In genomic region chr11:130438401-130439159, GRCh38 we compare ENCODE assay signal across 11 cellular contexts. TPM values are rescaled to one million over a fixed set of nuclear protein-coding genes. Genes with fewer than 3 reads are reported as not detected.
DNase-seq lines count a peak whose midpoint lies in the region; FAIRE-seq and TF ChIP-seq lines count a peak whose summit lies in the region.
"Not testable (repeated sequence)": the region's sequence is repeated elsewhere in the genome, so short reads cannot be mapped to it uniquely, and the experiment has no call there.
"Had no signal": no experiment of that assay in that cellular context is flagged by ENCODE, and none has a peak within 500 bp of the region (broad histone marks: within the 10 kb centered on the region; RNA-seq: fewer than 3 reads in every experiment).

No MANE protein-coding gene starts in this region.

- peak overlapping the region; percentile 26 for H3K4me3 Mint-ChIP-seq in T-helper 1 cell treated with Interleukin-12 subunit alpha and Interleukin-12 subunit beta and Interleukin-4 antibody, amounts not matched to agents 30 μg/mL and 1 μg/mL, for 36 hours
- peak overlapping the region; percentile 7 for H3K4me3 Mint-ChIP-seq in activated CD4-positive, alpha-beta T cell treated with anti-CD3 and anti-CD28 coated beads, Interleukin-2, amount 10 ng/mL, durations not matched to agents 7 days and 5 days
- not testable (repeated sequence) for H3K4me3 Mint-ChIP-seq in activated T-helper 2 cell treated with anti-CD3 and anti-CD28 coated beads, Interferon-gamma antibody, Interleukin-2, Interleukin-4, amounts not matched to agents 10 μg/mL and 5 μg/mL and 100 μg/mL, durations not matched to agents 14 hours and 24 hours and 36 hours (ENCODE audit: low read depth)
- H3K4me3 Mint-ChIP-seq in stimulated activated naive CD8-positive, alpha-beta T cell treated with anti-CD3 and anti-CD28 coated beads, Interleukin-15, Interleukin-2, amounts not matched to agents 100 ng/mL and 50 ng/mL, for 24 hours, result peak overlapping the region; percentile 30

- H3K27ac ChIP-seq in BLaER1 treated with 17β-estradiol and CSF1 and Interleukin-3, amounts not matched to agents 10 nM and 100 nM, result peak overlapping the region in 3 of 11 experiments; percentile 27 to 49 (median 40); a peak in 4 of 22 replicates
- H3K27ac ChIP-seq in mammary epithelial cell (ENCODE audit: insufficient read depth, low read depth, low read length); keratinocyte (ENCODE audit: control insufficient read depth, insufficient read depth, low read length): not testable (repeated sequence)

- 74% methylated on average over 6 of the region's 10 CpGs for WGBS in mammary epithelial cell (ENCODE audit: low coverage, missing lambda C conversion rate)

- peak; percentile 94 for DNase-seq in Kasumi-1 (lab: John Stamatoyannopoulos, UW)
- DNase-seq in activated CD4-positive, alpha-beta T cell treated with anti-CD3 and anti-CD28 coated beads, Interleukin-2, amount 10 ng/mL, durations not matched to agents 7 days and 5 days; activated T-helper 2 cell treated with anti-CD3 and anti-CD28 coated beads, Interferon-gamma antibody, Interleukin-2, Interleukin-4, amounts not matched to agents 10 μg/mL and 5 μg/mL and 100 μg/mL, durations not matched to agents 14 hours and 24 hours and 36 hours (ENCODE audit: low spot score); mammary epithelial cell; keratinocyte (ENCODE audit: low read depth, low spot score): not testable (repeated sequence)

- H3K27me3 ChIP-seq in BLaER1 treated with 17β-estradiol and CSF1 and Interleukin-3, amounts not matched to agents 10 nM and 100 nM; mammary epithelial cell (ENCODE audit: insufficient read depth, low read length); keratinocyte (ENCODE audit: control insufficient read depth, extremely low read depth, insufficient read depth, low read length): not testable (repeated sequence)

- not testable (repeated sequence) for H3K36me3 Mint-ChIP-seq in T-helper 1 cell treated with Interleukin-12 subunit alpha and Interleukin-12 subunit beta and Interleukin-4 antibody, amounts not matched to agents 30 μg/mL and 1 μg/mL, for 36 hours (ENCODE audit: low read depth); activated CD4-positive, alpha-beta T cell treated with anti-CD3 and anti-CD28 coated beads, Interleukin-2, amount 10 ng/mL, durations not matched to agents 7 days and 5 days (ENCODE audit: low read depth); activated T-helper 2 cell treated with anti-CD3 and anti-CD28 coated beads, Interferon-gamma antibody, Interleukin-2, Interleukin-4, amounts not matched to agents 10 μg/mL and 5 μg/mL and 100 μg/mL, durations not matched to agents 14 hours and 24 hours and 36 hours (ENCODE audit: low read depth); stimulated activated naive CD8-positive, alpha-beta T cell treated with anti-CD3 and anti-CD28 coated beads, Interleukin-15, Interleukin-2, amounts not matched to agents 100 ng/mL and 50 ng/mL, for 24 hours (ENCODE audit: low read depth)

- not testable (repeated sequence) for H3K4me3 ChIP-seq in BLaER1 treated with 17β-estradiol and CSF1 and Interleukin-3, amounts not matched to agents 10 nM and 100 nM; mammary epithelial cell (replicated peaks in 1 of 3; ENCODE audit: insufficient read depth in 1 of 3, low read depth in 2 of 3, low read length in 3 of 3); keratinocyte (ENCODE audit: control insufficient read depth in 2 of 3, extremely low read depth in 1 of 3, insufficient read depth in 2 of 3, low read depth in 1 of 3, low read length in 3 of 3)

- H3K9me1 ChIP-seq in keratinocyte (ENCODE audit: control insufficient read depth, extremely low read depth, insufficient read depth, low read length), result not testable (repeated sequence)

- not testable (repeated sequence) for H4K20me1 ChIP-seq in BLaER1 treated with 17β-estradiol and CSF1 and Interleukin-3, amounts not matched to agents 10 nM and 100 nM; mammary epithelial cell (ENCODE audit: insufficient read depth, low read length); keratinocyte (ENCODE audit: control insufficient read depth, extremely low read depth, insufficient read depth, low read length)

- H3K4me2 ChIP-seq in BLaER1 treated with 17β-estradiol and CSF1 and Interleukin-3, amounts not matched to agents 10 nM and 100 nM, result peak overlapping the region; percentile 63 to 88 (median 79)
- H3K4me2 ChIP-seq in mammary epithelial cell (ENCODE audit: insufficient read depth, low read depth, low read length), result peak overlapping the region; percentile 38
- H3K4me2 ChIP-seq in keratinocyte (ENCODE audit: control insufficient read depth, extremely low read depth, insufficient read depth, low read depth, low read length), result peak overlapping the region; percentile 62

- peak overlapping the region; percentile 53 for H3K27ac Mint-ChIP-seq in T-helper 1 cell treated with Interleukin-12 subunit alpha and Interleukin-12 subunit beta and Interleukin-4 antibody, amounts not matched to agents 30 μg/mL and 1 μg/mL, for 36 hours
- H3K27ac Mint-ChIP-seq in activated CD4-positive, alpha-beta T cell treated with anti-CD3 and anti-CD28 coated beads, Interleukin-2, amount 10 ng/mL, durations not matched to agents 7 days and 5 days, result peak overlapping the region; percentile 63
- peak overlapping the region; percentile 7 for H3K27ac Mint-ChIP-seq in activated T-helper 2 cell treated with anti-CD3 and anti-CD28 coated beads, Interferon-gamma antibody, Interleukin-2, Interleukin-4, amounts not matched to agents 10 μg/mL and 5 μg/mL and 100 μg/mL, durations not matched to agents 14 hours and 24 hours and 36 hours
- H3K27ac Mint-ChIP-seq in stimulated activated naive CD8-positive, alpha-beta T cell treated with anti-CD3 and anti-CD28 coated beads, Interleukin-15, Interleukin-2, amounts not matched to agents 100 ng/mL and 50 ng/mL, for 24 hours, result peak overlapping the region; percentile 86

- peaks cover 16% of the 10 kb centered on the region for H3K4me1 Mint-ChIP-seq in T-helper 1 cell treated with Interleukin-12 subunit alpha and Interleukin-12 subunit beta and Interleukin-4 antibody, amounts not matched to agents 30 μg/mL and 1 μg/mL, for 36 hours (ENCODE audit: low read depth)
- H3K4me1 Mint-ChIP-seq in activated CD4-positive, alpha-beta T cell treated with anti-CD3 and anti-CD28 coated beads, Interleukin-2, amount 10 ng/mL, durations not matched to agents 7 days and 5 days, result peaks cover 32% of the 10 kb centered on the region
- peaks cover 31% of the 10 kb centered on the region for H3K4me1 Mint-ChIP-seq in activated T-helper 2 cell treated with anti-CD3 and anti-CD28 coated beads, Interferon-gamma antibody, Interleukin-2, Interleukin-4, amounts not matched to agents 10 μg/mL and 5 μg/mL and 100 μg/mL, durations not matched to agents 14 hours and 24 hours and 36 hours (ENCODE audit: low read depth)
- H3K4me1 Mint-ChIP-seq in stimulated activated naive CD8-positive, alpha-beta T cell treated with anti-CD3 and anti-CD28 coated beads, Interleukin-15, Interleukin-2, amounts not matched to agents 100 ng/mL and 50 ng/mL, for 24 hours (ENCODE audit: low read depth), result peaks cover 11% of the 10 kb centered on the region

- H2AFZ ChIP-seq in mammary epithelial cell (ENCODE audit: low read depth, low read length) (peak overlapping the region; percentile 84), keratinocyte (ENCODE audit: control insufficient read depth, low read length) (peak overlapping the region; percentile 80)

- H3K9me3 ChIP-seq in BLaER1 treated with 17β-estradiol and CSF1 and Interleukin-3, amounts not matched to agents 10 nM and 100 nM (replicated peaks in 1 of 11), result peaks cover 0 to 17% (median 9%) of the 10 kb centered on the region in 11 experiments; a peak in 13 of 22 replicates
- not testable (repeated sequence) for H3K9me3 ChIP-seq in mammary epithelial cell (replicated peaks; ENCODE audit: insufficient read depth, low read length); keratinocyte (ENCODE audit: control insufficient read depth, low read depth, low read length)

- POLR2A ChIA-PET in activated CD4-positive, alpha-beta T cell treated with anti-CD3 and anti-CD28 coated beads, Interleukin-2, amount 10 ng/mL, durations not matched to agents 7 days and 5 days (lab: Charles Lee), result not testable (repeated sequence)

- in situ Hi-C loops in mammary epithelial cell (cut with MboI; ENCODE audit: low sequenced_read_pairs in 2 of 2), result loop anchor here in 1 of 2 donors (5.0 to 10.0 kb wide), 2 partner anchors 389 to 416 kb away; no protein-coding TSS in a partner anchor

- peaks cover 12% of the 10 kb centered on the region for H3K27me3 Mint-ChIP-seq in T-helper 1 cell treated with Interleukin-12 subunit alpha and Interleukin-12 subunit beta and Interleukin-4 antibody, amounts not matched to agents 30 μg/mL and 1 μg/mL, for 36 hours (ENCODE audit: low read depth)
- H3K27me3 Mint-ChIP-seq in activated CD4-positive, alpha-beta T cell treated with anti-CD3 and anti-CD28 coated beads, Interleukin-2, amount 10 ng/mL, durations not matched to agents 7 days and 5 days; activated T-helper 2 cell treated with anti-CD3 and anti-CD28 coated beads, Interferon-gamma antibody, Interleukin-2, Interleukin-4, amounts not matched to agents 10 μg/mL and 5 μg/mL and 100 μg/mL, durations not matched to agents 14 hours and 24 hours and 36 hours (ENCODE audit: low read depth); stimulated activated naive CD8-positive, alpha-beta T cell treated with anti-CD3 and anti-CD28 coated beads, Interleukin-15, Interleukin-2, amounts not matched to agents 100 ng/mL and 50 ng/mL, for 24 hours: not testable (repeated sequence)

- not testable (repeated sequence) for H3K36me3 ChIP-seq in BLaER1 treated with 17β-estradiol and CSF1 and Interleukin-3, amounts not matched to agents 10 nM and 100 nM; mammary epithelial cell (ENCODE audit: insufficient read depth, low read length); keratinocyte (ENCODE audit: control insufficient read depth in 2 of 2, extremely low read depth in 1 of 2, insufficient read depth in 2 of 2, low read length in 2 of 2)

- TF ChIP-seq CTCF in mammary epithelial cell (conservative IDR thresholded peaks at IDR 0.05 in 1 of 2, IDR thresholded peaks at IDR 0.05 in 1 of 2; ENCODE audit: extremely low read depth in 1 of 2, insufficient read depth in 1 of 2, low read depth in 1 of 2, low read length in 2 of 2); keratinocyte (optimal IDR thresholded peaks at IDR 0.05 in 1 of 3, IDR thresholded peaks at IDR 0.05 in 1 of 3, conservative IDR thresholded peaks at IDR 0.05 in 1 of 3; ENCODE audit: extremely low read depth in 1 of 3, insufficient read depth in 2 of 3, low read length in 3 of 3): not testable (repeated sequence)

- H3K79me2 ChIP-seq in mammary epithelial cell (ENCODE audit: insufficient read depth, low read length); keratinocyte (ENCODE audit: control insufficient read depth, insufficient read depth, low read length): not testable (repeated sequence)

- H3K9ac ChIP-seq in BLaER1 treated with 17β-estradiol and CSF1 and Interleukin-3, amounts not matched to agents 10 nM and 100 nM; mammary epithelial cell (ENCODE audit: insufficient read depth, low read length); keratinocyte (ENCODE audit: control insufficient read depth, extremely low read depth, insufficient read depth, low read length): not testable (repeated sequence)

- peaks cover 19 to 53% (median 47%) of the 10 kb centered on the region in 10 experiments for H3K4me1 ChIP-seq in BLaER1 treated with 17β-estradiol and CSF1 and Interleukin-3, amounts not matched to agents 10 nM and 100 nM
- peaks cover 27% of the 10 kb centered on the region for H3K4me1 ChIP-seq in mammary epithelial cell (ENCODE audit: insufficient read depth, low read length)
- peaks cover 35% of the 10 kb centered on the region for H3K4me1 ChIP-seq in keratinocyte (ENCODE audit: control insufficient read depth, extremely low read depth, insufficient read depth, low read length)

- CTCF ChIA-PET in activated CD4-positive, alpha-beta T cell treated with anti-CD3 and anti-CD28 coated beads, Interleukin-2, amount 10 ng/mL, durations not matched to agents 7 days and 5 days (lab: Charles Lee), result interaction anchor here (1.0 to 3.8 kb wide), 2 partner anchors 10 to 424 kb away, joined by 3 to 14 read pairs; partner anchors contain the start of gene ADAMTS15
- CTCF ChIA-PET in mammary epithelial cell (lab: Charles Lee; ENCODE audit: low non-redundant PET), result not testable (repeated sequence)

- FAIRE-seq in keratinocyte (lab: Jason Lieb, UNC), result not testable (repeated sequence)

- dilution Hi-C loops in mammary epithelial cell (cut with HindIII; ENCODE audit: low sequenced_read_pairs); keratinocyte (cut with MboI; ENCODE audit: extremely low pct_ligation_motif_present, low sequenced_read_pairs): not testable (repeated sequence)

- H3K9me3 Mint-ChIP-seq in T-helper 1 cell treated with Interleukin-12 subunit alpha and Interleukin-12 subunit beta and Interleukin-4 antibody, amounts not matched to agents 30 μg/mL and 1 μg/mL, for 36 hours; activated CD4-positive, alpha-beta T cell treated with anti-CD3 and anti-CD28 coated beads, Interleukin-2, amount 10 ng/mL, durations not matched to agents 7 days and 5 days; activated T-helper 2 cell treated with anti-CD3 and anti-CD28 coated beads, Interferon-gamma antibody, Interleukin-2, Interleukin-4, amounts not matched to agents 10 μg/mL and 5 μg/mL and 100 μg/mL, durations not matched to agents 14 hours and 24 hours and 36 hours; stimulated activated naive CD8-positive, alpha-beta T cell treated with anti-CD3 and anti-CD28 coated beads, Interleukin-15, Interleukin-2, amounts not matched to agents 100 ng/mL and 50 ng/mL, for 24 hours: not testable (repeated sequence)

- BruUV-seq in mammary epithelial cell (replicated peaks; lab: Mats Ljungman, UMichigan), result not testable (repeated sequence)

- intact Hi-C loops in activated T-helper 2 cell treated with anti-CD3 and anti-CD28 coated beads, Interferon-gamma antibody, Interleukin-2, Interleukin-4, amounts not matched to agents 10 μg/mL and 5 μg/mL and 100 μg/mL, durations not matched to agents 14 hours and 24 hours and 36 hours (cut with micrococcal nuclease), result not testable (repeated sequence)
- intact Hi-C loops in mammary epithelial cell (cut with micrococcal nuclease), result loop anchor here (1.0 to 5.0 kb wide), 3 partner anchors 99 to 239 kb away; no protein-coding TSS in a partner anchor

RNA-seq across cellular contexts. Expression of gene ADAMTS15, which starts 9.9 kb away (rescaled TPM):
- under 1 TPM; 0.04 to 0.05 TPM for total RNA-seq in activated CD4-positive, alpha-beta T cell treated with anti-CD3 and anti-CD28 coated beads, Interleukin-2, amount 10 ng/mL, durations not matched to agents 7 days and 5 days
- not detected in 2 replicates for total RNA-seq in activated T-helper 2 cell treated with anti-CD3 and anti-CD28 coated beads, Interferon-gamma antibody, Interleukin-2, Interleukin-4, amounts not matched to agents 10 μg/mL and 5 μg/mL and 100 μg/mL, durations not matched to agents 14 hours and 24 hours and 36 hours
- 10 to 100 TPM in 1 of 2 donors, 1 to 10 TPM in 1; 2.4 to 16.5 TPM for total RNA-seq in mammary epithelial cell
- polyA plus RNA-seq in mammary epithelial cell (0.79 TPM), keratinocyte (0.30 to 1.2 TPM (median 0.30 TPM) in 3 replicates)
- polyA minus RNA-seq in mammary epithelial cell (1.1 TPM), keratinocyte (0.76 to 3.5 TPM (median 0.90 TPM) in 3 replicates)
- 0.12 TPM for polyA plus RNA-seq in keratinocyte (2011; ENCODE audit: low read depth)
- polyA plus RNA-seq in keratinocyte (2011; cell fraction: cytosol; rRNA removed), result 0.08 and 0.12 TPM in 2 replicates
- 1.0 TPM in 2 replicates for polyA plus RNA-seq in keratinocyte (2011; cell fraction: nucleus; rRNA removed)
- polyA plus RNA-seq in keratinocyte (2012; ENCODE audit: low replicate concordance), result 0.45 and 1.8 TPM in 2 replicates
- not detected for polyA minus RNA-seq in keratinocyte (2011; cell fraction: cytosol; rRNA and poly(A)+ RNA removed)
- polyA minus RNA-seq in keratinocyte (2011; cell fraction: nucleus; rRNA and poly(A)+ RNA removed), result 1.4 and 1.7 TPM in 2 replicates

RNA-seq across cellular contexts. Expression of gene ADAMTS8, which starts 10.2 kb away (rescaled TPM):
- not detected for total RNA-seq in activated CD4-positive, alpha-beta T cell treated with anti-CD3 and anti-CD28 coated beads, Interleukin-2, amount 10 ng/mL, durations not matched to agents 7 days and 5 days
- not detected in 2 replicates for total RNA-seq in activated T-helper 2 cell treated with anti-CD3 and anti-CD28 coated beads, Interferon-gamma antibody, Interleukin-2, Interleukin-4, amounts not matched to agents 10 μg/mL and 5 μg/mL and 100 μg/mL, durations not matched to agents 14 hours and 24 hours and 36 hours
- under 1 TPM in 1 of 2 donors, not detected in 1; 0.17 TPM for total RNA-seq in mammary epithelial cell
- polyA plus RNA-seq in mammary epithelial cell, result not detected
- not detected for polyA minus RNA-seq in mammary epithelial cell
- 0.05 TPM in 1 of 3 replicates, not detected in the others for polyA plus RNA-seq in keratinocyte
- not detected for polyA plus RNA-seq in keratinocyte (2011; ENCODE audit: low read depth)
- polyA plus RNA-seq in keratinocyte (2011; cell fraction: cytosol; rRNA removed), result not detected in 2 replicates
- 0.08 and 0.09 TPM in 2 replicates for polyA plus RNA-seq in keratinocyte (2011; cell fraction: nucleus; rRNA removed)
- not detected in 2 replicates for polyA plus RNA-seq in keratinocyte (2012; ENCODE audit: low replicate concordance)
- polyA minus RNA-seq in keratinocyte, result 0.20 TPM in 1 of 3 replicates, not detected in the others
- polyA minus RNA-seq in keratinocyte (2011; cell fraction: cytosol; rRNA and poly(A)+ RNA removed), result not detected
- polyA minus RNA-seq in keratinocyte (2011; cell fraction: nucleus; rRNA and poly(A)+ RNA removed), result not detected in 2 replicates
- total RNA-seq: CD4-positive, alpha-beta T cell; Daoy; HepG2 had no signal
- polyA plus RNA-seq: HepG2 had no signal

Comparison
In these comparisons a context has a peak if more than half of its experiments do, and no peak if none do; other contexts are left out.
1. H3K27ac Mint-ChIP-seq: peak in every context shown above with its lines; median percentile 86 in stimulated activated naive CD8-positive, alpha-beta T cell treated with anti-CD3 and anti-CD28 coated beads, Interleukin-15, Interleukin-2, amounts not matched to agents 100 ng/mL and 50 ng/mL, for 24 hours; 63 in activated CD4-positive, alpha-beta T cell treated with anti-CD3 and anti-CD28 coated beads, Interleukin-2, amount 10 ng/mL, durations not matched to agents 7 days and 5 days; 53 in T-helper 1 cell treated with Interleukin-12 subunit alpha and Interleukin-12 subunit beta and Interleukin-4 antibody, amounts not matched to agents 30 μg/mL and 1 μg/mL, for 36 hours; 7 in activated T-helper 2 cell treated with anti-CD3 and anti-CD28 coated beads, Interferon-gamma antibody, Interleukin-2, Interleukin-4, amounts not matched to agents 10 μg/mL and 5 μg/mL and 100 μg/mL, durations not matched to agents 14 hours and 24 hours and 36 hours.